Comparison of ENCODE assay signal across 12 cellular contexts in genomic region chr13:76512676-76513277, GRCh38.
DNase-seq lines count a peak whose midpoint lies in the region; ATAC-seq and TF ChIP-seq lines count a peak whose summit lies in the region.
"Had no signal": no experiment of that assay in that cellular context is flagged by ENCODE, and none has a peak within 500 bp of the region (broad histone marks: within the 10 kb centered on the region; RNA-seq: fewer than 3 reads in every experiment).

No MANE protein-coding gene starts in this region.

- CTCF ChIA-PET in Calu3 (lab: Charles Lee) = interaction anchor here (0.6 kb wide), 1 partner anchor 66 kb away, joined by 3 read pairs; no protein-coding TSS in a partner anchor
- CTCF ChIA-PET in activated naive CD4-positive, alpha-beta T cell treated with anti-CD3 and anti-CD28 coated beads, Interleukin-2, amount 10 ng/mL, durations not matched to agents 7 days and 5 days (lab: Charles Lee) = no interaction called here

- no peak for TF ChIP-seq POLR2A in heart left ventricle (IDR thresholded peaks at IDR 0.05)

- ATAC-seq in heart left ventricle = peak in 3 of 4 donors; percentile 70 to 94 (median 82)
- no peak for ATAC-seq in Right ventricle myocardium inferior

- H3K27ac Mint-ChIP-seq in Calu3 (ENCODE audit: unreplicated experiment) = no peak overlapping the region
- H3K27ac Mint-ChIP-seq in activated naive CD4-positive, alpha-beta T cell treated with anti-CD3 and anti-CD28 coated beads, Interleukin-2, amount 10 ng/mL, durations not matched to agents 7 days and 5 days = no peak overlapping the region
- H3K27ac Mint-ChIP-seq: B cell; T-helper 1 cell treated with Interleukin-12 subunit alpha and Interleukin-12 subunit beta and Interleukin-4 antibody, amounts not matched to agents 30 μg/mL and 1 μg/mL, for 36 hours had no signal

- TF ChIP-seq CTCF in heart left ventricle (IDR thresholded peaks at IDR 0.05) (no peak), Calu3 (IDR thresholded peaks at IDR 0.05; ENCODE audit: unreplicated experiment) (no peak)

- intact Hi-C loops in heart left ventricle (cut with DNase I) = no loop called here
- intact Hi-C loops in Right ventricle myocardium inferior (cut with DNase I) = no loop called here
- intact Hi-C loops in Calu3 (cut with micrococcal nuclease; ENCODE audit: unreplicated experiment) = no loop called here

- H3K27me3 Mint-ChIP-seq in Calu3 (ENCODE audit: unreplicated experiment) = no peaks in the 10 kb centered on the region
- H3K27me3 Mint-ChIP-seq in activated naive CD4-positive, alpha-beta T cell treated with anti-CD3 and anti-CD28 coated beads, Interleukin-2, amount 10 ng/mL, durations not matched to agents 7 days and 5 days = no peaks in the 10 kb centered on the region

- H3K36me3 Mint-ChIP-seq in Calu3 (ENCODE audit: insufficient read depth, unreplicated experiment) = no peaks in the 10 kb centered on the region
- no peaks in the 10 kb centered on the region for H3K36me3 Mint-ChIP-seq in activated naive CD4-positive, alpha-beta T cell treated with anti-CD3 and anti-CD28 coated beads, Interleukin-2, amount 10 ng/mL, durations not matched to agents 7 days and 5 days

- peaks cover 0 to 5% (median 0%) of the 10 kb centered on the region in 12 donors for H3K4me1 ChIP-seq in heart left ventricle

- no peaks in the 10 kb centered on the region for H3K9me3 Mint-ChIP-seq in Calu3 (ENCODE audit: low read depth, unreplicated experiment)
- no peaks in the 10 kb centered on the region for H3K9me3 Mint-ChIP-seq in activated naive CD4-positive, alpha-beta T cell treated with anti-CD3 and anti-CD28 coated beads, Interleukin-2, amount 10 ng/mL, durations not matched to agents 7 days and 5 days
- H3K9me3 Mint-ChIP-seq: neural crest cell; T-helper 1 cell treated with Interleukin-12 subunit alpha and Interleukin-12 subunit beta and Interleukin-4 antibody, amounts not matched to agents 30 μg/mL and 1 μg/mL, for 36 hours had no signal

- no peak overlapping the region for H3K4me3 Mint-ChIP-seq in Calu3 (ENCODE audit: low read depth, unreplicated experiment)
- H3K4me3 Mint-ChIP-seq in activated naive CD4-positive, alpha-beta T cell treated with anti-CD3 and anti-CD28 coated beads, Interleukin-2, amount 10 ng/mL, durations not matched to agents 7 days and 5 days = no peak overlapping the region
- H3K4me3 Mint-ChIP-seq: B cell; neural crest cell; T-helper 1 cell treated with Interleukin-12 subunit alpha and Interleukin-12 subunit beta and Interleukin-4 antibody, amounts not matched to agents 30 μg/mL and 1 μg/mL, for 36 hours had no signal

- WGBS in heart left ventricle, 4 donors = 57 to 73% (median 70%) methylated on average over 1 of the region's 1 CpG

- no peak for DNase-seq in heart left ventricle
- no peak for DNase-seq in Right ventricle myocardium inferior (ENCODE audit: missing footprints)
- peak; percentile 19 for DNase-seq in NCI-H774 (lab: John Stamatoyannopoulos, UW)
- peak; percentile 14 for DNase-seq in epithelial cell of prostate (ENCODE audit: low read depth, low spot score)
- DNase-seq in smooth muscle cell of the brain vasculature (ENCODE audit: low read depth, low spot score) = peak; percentile 88
- DNase-seq in Calu3 = no peak
- no peak for DNase-seq in activated naive CD4-positive, alpha-beta T cell treated with anti-CD3 and anti-CD28 coated beads, Interleukin-2, amount 10 ng/mL, durations not matched to agents 7 days and 5 days
- no peak for DNase-seq in NCI-H2227 (lab: John Stamatoyannopoulos, UW; ENCODE audit: unreplicated experiment)
- DNase-seq: activated gamma-delta T cell treated with Interleukin-2 at 50 U/mL for 16 hours had no signal

- no peak overlapping the region for H3K4me3 ChIP-seq in heart left ventricle

- BruUV-seq in Calu3 (replicated peaks; lab: Mats Ljungman, UMichigan) = no TSS peak

- H3K27ac ChIP-seq in heart left ventricle (peak overlapping the region in 4 of 12 donors; percentile 14 to 58 (median 36)), epithelial cell of prostate (no peak overlapping the region)

- H3K9me3 ChIP-seq in heart left ventricle = no peaks in the 10 kb centered on the region

- no peaks in the 10 kb centered on the region for H3K27me3 ChIP-seq in heart left ventricle

- no peaks in the 10 kb centered on the region for H3K36me3 ChIP-seq in heart left ventricle

- peaks cover 9% of the 10 kb centered on the region for H3K4me1 Mint-ChIP-seq in Calu3 (ENCODE audit: low read depth, unreplicated experiment)
- no peaks in the 10 kb centered on the region for H3K4me1 Mint-ChIP-seq in activated naive CD4-positive, alpha-beta T cell treated with anti-CD3 and anti-CD28 coated beads, Interleukin-2, amount 10 ng/mL, durations not matched to agents 7 days and 5 days
- H3K4me1 Mint-ChIP-seq: B cell had no signal

Comparison
In these comparisons a context has a peak if more than half of its experiments do, and no peak if none do; other contexts are left out.
1. DNase-seq: peak in NCI-H774 (single experiment), epithelial cell of prostate (single experiment) and smooth muscle cell of the brain vasculature (single experiment); none in heart left ventricle (0 of 5), Right ventricle myocardium inferior (single experiment), Calu3 (single experiment), activated naive CD4-positive, alpha-beta T cell treated with anti-CD3 and anti-CD28 coated beads, Interleukin-2, amount 10 ng/mL, durations not matched to agents 7 days and 5 days (single experiment) and NCI-H2227 (single experiment).